In the genomic region with DNA sequence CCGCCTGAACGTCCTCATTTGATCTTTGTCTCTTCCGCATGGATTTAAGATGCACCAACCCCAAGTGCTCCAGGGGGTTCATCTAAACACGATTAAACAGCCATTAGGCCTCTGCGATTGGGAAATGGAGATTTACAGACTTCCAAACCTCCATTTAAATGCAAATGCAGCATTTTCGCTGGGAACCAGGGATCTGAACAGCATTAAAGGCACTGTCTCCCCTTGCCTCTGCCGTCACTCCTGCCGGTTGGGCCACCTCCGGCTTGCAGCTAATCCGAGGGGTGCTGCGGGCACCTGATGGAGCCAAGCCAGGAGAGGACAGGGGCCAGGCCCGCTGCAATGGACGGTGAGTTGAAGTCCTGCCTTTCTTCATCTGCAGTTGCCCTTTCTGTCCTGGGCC, we compare ENCODE assay signal across 27 cellular contexts.
"Had no signal": no experiment of that assay in that cellular context is flagged by ENCODE, and none has a peak within 500 bp of the region (broad histone marks: within the 10 kb centered on the region; RNA-seq: fewer than 3 reads in every experiment).

No MANE protein-coding gene starts in this region.

- H3K9me3 ChIP-seq: Peyer's patch, SJCRH30, SK-N-SH had no signal

- H3K4me3 ChIP-seq: cardiac muscle cell, Peyer's patch, SJCRH30 had no signal

- H3K36me3 Mint-ChIP-seq: activated naive CD8-positive, alpha-beta T cell had no signal

- H3K27me3 Mint-ChIP-seq: activated CD4-positive, alpha-beta T cell treated with anti-CD3 and anti-CD28 coated beads, Interleukin-2, amount 10 ng/mL, durations not matched to agents 7 days and 5 days had no signal

- DNase-seq: activated B cell treated with CpG ODN at 0.5 μM for 24 hours; activated CD4-positive, alpha-beta memory T cell treated with anti-CD3 and anti-CD28 coated beads for 36 hours; activated CD4-positive, alpha-beta T cell treated with anti-CD3 and anti-CD28 coated beads, Interleukin-2, amount 10 ng/mL, durations not matched to agents 7 days and 5 days; activated CD8-positive, alpha-beta memory T cell treated with anti-CD3 and anti-CD28 coated beads for 24 hours; activated gamma-delta T cell; activated naive CD4-positive, alpha-beta T cell treated with anti-CD3 and anti-CD28 coated beads for 36 hours; activated T-cell treated with anti-CD3 and anti-CD28 coated beads, Interleukin-2, amount 50 U/mL, for 4 hours; amygdala; brain microvascular endothelial cell; NCI-H1092; NCI-H2029; NCI-H2107; NCI-H2171 treated with DMSO at 0.1 percent for 48 hours; NCI-H345; NCI-H510A; NCI-H526 treated with DMSO at 0.1 percent for 48 hours; NCI-H82; Peyer's patch; Right ventricle myocardium superior; SJCRH30; SK-N-SH had no signal

- H3K27ac Mint-ChIP-seq: activated B cell treated with CpG ODN at 0.5 μM for 24 hours; activated CD4-positive, alpha-beta memory T cell treated with anti-CD3 and anti-CD28 coated beads for 36 hours; activated CD4-positive, alpha-beta T cell treated with anti-CD3 and anti-CD28 coated beads, Interleukin-2, amount 10 ng/mL, durations not matched to agents 7 days and 5 days; activated naive CD4-positive, alpha-beta T cell treated with anti-CD3 and anti-CD28 coated beads for 36 hours; activated naive CD8-positive, alpha-beta T cell; activated T-helper 17 cell treated with anti-CD3 and anti-CD28 coated beads, Interleukin-2, amount 50 U/mL, for 72 hours; T-helper 2 cell treated with Interferon-gamma antibody and Interleukin-4, amounts not matched to agents 5 μg/mL and 100 μg/mL, for 36 hours had no signal

- H3K9ac ChIP-seq: KMS-11, SK-N-SH had no signal

- H3K27me3 ChIP-seq: brain microvascular endothelial cell, cardiac muscle cell, Peyer's patch had no signal

- H3K4me2 ChIP-seq: KMS-11, SK-N-SH had no signal

- ATAC-seq: activated T-cell treated with anti-CD3 and anti-CD28 coated beads, Interleukin-2, amount 50 U/mL, for 4 hours; activated T-helper 17 cell treated with anti-CD3 and anti-CD28 coated beads, Interleukin-2, amount 50 U/mL, for 72 hours had no signal

- H3K36me3 ChIP-seq: brain microvascular endothelial cell, cardiac muscle cell, Peyer's patch, SJCRH30 had no signal

- H3K9me2 ChIP-seq: SK-N-SH had no signal

- H3K27ac ChIP-seq: brain microvascular endothelial cell, cardiac muscle cell, KMS-11, Peyer's patch, RWPE1, SJCRH30 had no signal

- H3K4me1 Mint-ChIP-seq: activated B cell treated with CpG ODN at 0.5 μM for 24 hours; activated CD4-positive, alpha-beta T cell treated with anti-CD3 and anti-CD28 coated beads, Interleukin-2, amount 10 ng/mL, durations not matched to agents 7 days and 5 days; activated T-helper 17 cell treated with anti-CD3 and anti-CD28 coated beads, Interleukin-2, amount 50 U/mL, for 72 hours had no signal

- H3K9me3 Mint-ChIP-seq: T-helper 2 cell treated with Interferon-gamma antibody and Interleukin-4, amounts not matched to agents 5 μg/mL and 100 μg/mL, for 36 hours had no signal

- H3K4me1 ChIP-seq: Peyer's patch, SJCRH30 had no signal

- H3K4me3 Mint-ChIP-seq: activated B cell treated with CpG ODN at 0.5 μM for 24 hours; activated CD4-positive, alpha-beta memory T cell treated with anti-CD3 and anti-CD28 coated beads for 36 hours; activated CD4-positive, alpha-beta T cell treated with anti-CD3 and anti-CD28 coated beads, Interleukin-2, amount 10 ng/mL, durations not matched to agents 7 days and 5 days; activated naive CD4-positive, alpha-beta T cell treated with anti-CD3 and anti-CD28 coated beads for 36 hours; activated naive CD8-positive, alpha-beta T cell; activated T-cell treated with anti-CD3 and anti-CD28 coated beads, Interleukin-2, amount 50 U/mL, for 4 hours; activated T-helper 17 cell treated with anti-CD3 and anti-CD28 coated beads, Interleukin-2, amount 50 U/mL, for 72 hours; T-helper 2 cell treated with Interferon-gamma antibody and Interleukin-4, amounts not matched to agents 5 μg/mL and 100 μg/mL, for 36 hours had no signal
